Comparison of ENCODE assay signal across 10 cellular contexts in the genomic region with DNA sequence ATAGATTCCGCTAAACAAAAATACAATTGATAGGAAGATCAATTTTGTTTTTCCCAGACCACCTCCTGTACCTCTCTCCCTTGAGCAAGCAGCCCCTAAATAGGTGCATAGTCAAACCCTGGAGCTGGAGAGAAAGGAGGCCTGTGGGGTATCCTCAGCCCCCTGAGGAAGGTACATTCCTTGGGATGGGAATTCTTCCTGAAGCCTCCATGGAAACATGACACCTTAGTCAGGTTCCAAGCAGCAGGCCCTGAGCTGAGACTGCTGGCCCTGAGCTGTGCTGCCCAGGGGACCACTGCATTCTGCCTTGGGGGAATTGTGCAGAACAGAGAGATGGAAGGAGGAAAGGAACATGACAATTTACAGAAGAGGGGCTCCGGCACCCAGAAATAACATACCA. TPM values are rescaled to one million over a fixed set of nuclear protein-coding genes. Genes with fewer than 3 reads are reported as not detected.
DNase-seq lines count a peak whose midpoint lies in the region; ATAC-seq and TF ChIP-seq lines count a peak whose summit lies in the region.
"Had no signal": no experiment of that assay in that cellular context is flagged by ENCODE, and none has a peak within 500 bp of the region (broad histone marks: within the 10 kb centered on the region; RNA-seq: fewer than 3 reads in every experiment).

No MANE protein-coding gene starts in this region.

- H3K4me1 ChIP-seq in OCI-LY3 (ENCODE audit: low read length): peaks cover 67% of the 10 kb centered on the region
- H3K4me1 ChIP-seq in suprapubic skin: peaks cover 86% of the 10 kb centered on the region

- H3K27ac Mint-ChIP-seq in activated CD4-positive, alpha-beta T cell treated with anti-CD3 and anti-CD28 coated beads, Interleukin-2, amount 10 ng/mL, durations not matched to agents 7 days and 5 days: peak overlapping the region; percentile 22
- H3K27ac Mint-ChIP-seq in effector memory CD8-positive, alpha-beta T cell: peak overlapping the region; percentile 87 to 98
- H3K27ac Mint-ChIP-seq in osteocyte (ENCODE audit: unreplicated experiment): peak overlapping the region; percentile 80

- H3K4me1 Mint-ChIP-seq in activated CD4-positive, alpha-beta T cell treated with anti-CD3 and anti-CD28 coated beads, Interleukin-2, amount 10 ng/mL, durations not matched to agents 7 days and 5 days: peaks cover 68% of the 10 kb centered on the region
- H3K4me1 Mint-ChIP-seq in effector memory CD8-positive, alpha-beta T cell (ENCODE audit: low read depth in 2 of 2): peaks cover 62 to 72% of the 10 kb centered on the region in 2 donors
- peaks cover 83% of the 10 kb centered on the region for H3K4me1 Mint-ChIP-seq in osteocyte (ENCODE audit: unreplicated experiment)

- peaks cover 75% of the 10 kb centered on the region for H3K36me3 Mint-ChIP-seq in activated CD4-positive, alpha-beta T cell treated with anti-CD3 and anti-CD28 coated beads, Interleukin-2, amount 10 ng/mL, durations not matched to agents 7 days and 5 days (ENCODE audit: low read depth)
- H3K36me3 Mint-ChIP-seq in effector memory CD8-positive, alpha-beta T cell (ENCODE audit: insufficient read depth): peaks cover 88% of the 10 kb centered on the region
- H3K36me3 Mint-ChIP-seq in osteocyte (ENCODE audit: unreplicated experiment): peaks cover 13% of the 10 kb centered on the region

- no peak for TF ChIP-seq POLR2A in suprapubic skin (IDR thresholded peaks at IDR 0.05)

- no peaks in the 10 kb centered on the region for H3K27me3 Mint-ChIP-seq in activated CD4-positive, alpha-beta T cell treated with anti-CD3 and anti-CD28 coated beads, Interleukin-2, amount 10 ng/mL, durations not matched to agents 7 days and 5 days
- H3K27me3 Mint-ChIP-seq in effector memory CD8-positive, alpha-beta T cell: no peaks in the 10 kb centered on the region
- H3K27me3 Mint-ChIP-seq in osteocyte (ENCODE audit: unreplicated experiment): no peaks in the 10 kb centered on the region

- H3K27ac ChIP-seq in OCI-LY3 (ENCODE audit: low read length): no peak overlapping the region
- no peak overlapping the region for H3K27ac ChIP-seq in suprapubic skin
- H3K27ac ChIP-seq: prostate gland had no signal

- H3K36me3 ChIP-seq in OCI-LY3 (replicated peaks; ENCODE audit: low read depth, low read length) (peaks cover 29% of the 10 kb centered on the region), suprapubic skin (peaks cover 6% of the 10 kb centered on the region)
- H3K36me3 ChIP-seq: prostate gland had no signal

- peaks cover 99% of the 10 kb centered on the region for H3K79me2 ChIP-seq in OCI-LY3 (ENCODE audit: low read length)

- H3K4me3 ChIP-seq in OCI-LY3 (ENCODE audit: low read length) (0 out of 2 replicates have a peak overlapping the region, but pooled peaks have one; percentile 31), suprapubic skin (no peak overlapping the region)
- H3K4me3 ChIP-seq: prostate gland had no signal

- TF ChIP-seq CTCF in OCI-LY3 (IDR thresholded peaks at IDR 0.05; ENCODE audit: low read depth, low read length): no peak
- TF ChIP-seq CTCF in osteocyte (IDR thresholded peaks at IDR 0.05): no peak
- no peak for TF ChIP-seq CTCF in suprapubic skin (IDR thresholded peaks at IDR 0.05)

- peak overlapping the region; percentile 90 for H3K4me3 Mint-ChIP-seq in activated CD4-positive, alpha-beta T cell treated with anti-CD3 and anti-CD28 coated beads, Interleukin-2, amount 10 ng/mL, durations not matched to agents 7 days and 5 days
- H3K4me3 Mint-ChIP-seq in effector memory CD8-positive, alpha-beta T cell: peak overlapping the region; percentile 86 to 97
- no peak overlapping the region for H3K4me3 Mint-ChIP-seq in osteocyte (ENCODE audit: unreplicated experiment)

- no peaks in the 10 kb centered on the region for H3K27me3 ChIP-seq in OCI-LY3 (ENCODE audit: low read depth, low read length)
- H3K27me3 ChIP-seq in suprapubic skin: no peaks in the 10 kb centered on the region

- WGBS in suprapubic skin: 97% methylated on average over 2 of the region's 2 CpGs

- H3K9ac ChIP-seq in OCI-LY3 (ENCODE audit: low read length): no peak overlapping the region

- H3K4me2 ChIP-seq in OCI-LY3 (ENCODE audit: low read length): peak overlapping the region; percentile 98

- TF ChIP-seq EP300 in suprapubic skin (IDR thresholded peaks at IDR 0.05): no peak

- CTCF ChIA-PET in activated CD4-positive, alpha-beta T cell treated with anti-CD3 and anti-CD28 coated beads, Interleukin-2, amount 10 ng/mL, durations not matched to agents 7 days and 5 days (lab: Charles Lee): interaction anchor here (0.6 to 2.3 kb wide), 4 partner anchors 13 to 30 kb away, joined by 3 to 9 read pairs (median 4); no protein-coding TSS in a partner anchor

- POLR2A ChIA-PET in activated CD4-positive, alpha-beta T cell treated with anti-CD3 and anti-CD28 coated beads, Interleukin-2, amount 10 ng/mL, durations not matched to agents 7 days and 5 days (lab: Charles Lee): no interaction called here

- no peak for ATAC-seq in effector memory CD8-positive, alpha-beta T cell (replicated peaks)
- no peak for ATAC-seq in GM19395 (IDR thresholded peaks at IDR 0.05; ENCODE audit: unreplicated experiment)

- no peak overlapping the region for H2AFZ ChIP-seq in OCI-LY3 (ENCODE audit: low read depth, low read length)

- no peaks in the 10 kb centered on the region for H3K9me3 ChIP-seq in OCI-LY3 (ENCODE audit: insufficient read depth, low read length)
- H3K9me3 ChIP-seq in suprapubic skin: no peaks in the 10 kb centered on the region
- H3K9me3 ChIP-seq: prostate gland had no signal

- H3K9me3 Mint-ChIP-seq in activated CD4-positive, alpha-beta T cell treated with anti-CD3 and anti-CD28 coated beads, Interleukin-2, amount 10 ng/mL, durations not matched to agents 7 days and 5 days: no peaks in the 10 kb centered on the region
- H3K9me3 Mint-ChIP-seq in effector memory CD8-positive, alpha-beta T cell: no peaks in the 10 kb centered on the region
- H3K9me3 Mint-ChIP-seq in osteocyte (ENCODE audit: unreplicated experiment): no peaks in the 10 kb centered on the region

- no peak for DNase-seq in activated CD4-positive, alpha-beta T cell treated with anti-CD3 and anti-CD28 coated beads, Interleukin-2, amount 10 ng/mL, durations not matched to agents 7 days and 5 days
- no peak for DNase-seq in activated CD4-positive, alpha-beta T cell treated with anti-CD3 and anti-CD28 coated beads for 4 hours
- no peak for DNase-seq in effector memory CD8-positive, alpha-beta T cell
- DNase-seq in osteocyte (ENCODE audit: extremely low spot score, unreplicated experiment) (no peak), DMS 273 (lab: John Stamatoyannopoulos, UW; ENCODE audit: unreplicated experiment) (no peak), suprapubic skin (ENCODE audit: low spot score in 2 of 2) (no peak)
- DNase-seq: NCI-H1417 had no signal

- peaks cover 78% of the 10 kb centered on the region for H4K20me1 ChIP-seq in OCI-LY3 (ENCODE audit: insufficient read depth, low read length)

RNA-seq across cellular contexts. Expression of gene HNRNPF, which starts 7.4 kb away (rescaled TPM):
- 100 to 1,000 TPM; 464 to 481 TPM for total RNA-seq in activated CD4-positive, alpha-beta T cell treated with anti-CD3 and anti-CD28 coated beads, Interleukin-2, amount 10 ng/mL, durations not matched to agents 7 days and 5 days
- total RNA-seq in osteocyte (189 and 200 TPM in 2 replicates), suprapubic skin (100 to 1,000 TPM; 180 to 248 (median 217) TPM)

RNA-seq across cellular contexts. Expression of gene FXYD4, which starts 30.2 kb away (rescaled TPM):
- total RNA-seq in activated CD4-positive, alpha-beta T cell treated with anti-CD3 and anti-CD28 coated beads, Interleukin-2, amount 10 ng/mL, durations not matched to agents 7 days and 5 days: not detected
- total RNA-seq in osteocyte (not detected in 2 replicates), suprapubic skin (not detected)
- total RNA-seq: prostate gland had no signal

RNA-seq across cellular contexts. Expression of gene ZNF487, which starts 35.3 kb away (rescaled TPM):
- 1 to 10 TPM; 3.8 to 5.6 TPM for total RNA-seq in activated CD4-positive, alpha-beta T cell treated with anti-CD3 and anti-CD28 coated beads, Interleukin-2, amount 10 ng/mL, durations not matched to agents 7 days and 5 days
- total RNA-seq in osteocyte (3.6 and 6.3 TPM in 2 replicates), suprapubic skin (10 to 100 TPM in 2 of 4 donors, 1 to 10 TPM in 2; 6.5 to 16.0 (median 10.8) TPM)

Comparison
In these comparisons a context has a peak if more than half of its experiments do, and no peak if none do; other contexts are left out.
1. H3K27ac Mint-ChIP-seq: peak in every context shown above with its lines; median percentile 92 in effector memory CD8-positive, alpha-beta T cell; 80 in osteocyte; 22 in activated CD4-positive, alpha-beta T cell treated with anti-CD3 and anti-CD28 coated beads, Interleukin-2, amount 10 ng/mL, durations not matched to agents 7 days and 5 days.